ENCODE assay signal across 7 cellular contexts in genomic region chr16:66899945-66900688, GRCh38. TPM values are rescaled to one million over a fixed set of nuclear protein-coding genes. Genes with fewer than 3 reads are reported as not detected.
A peak's percentile ranks its signal among the peaks of the same experiment; 100 is the strongest.
DNase-seq lines count a peak whose midpoint lies in the region; TF ChIP-seq lines count a peak whose summit lies in the region.
"Had no signal": no experiment of that assay in that cellular context is flagged by ENCODE, and none has a peak within 500 bp of the region (broad histone marks: within the 10 kb centered on the region; RNA-seq: fewer than 3 reads in every experiment).

No MANE protein-coding gene starts in this region.

- H3K4me1 Mint-ChIP-seq in glutamatergic neuron (ENCODE audit: low read depth, unreplicated experiment) (peaks cover 34% of the 10 kb centered on the region), type B pancreatic cell (ENCODE audit: unreplicated experiment) (peaks cover 22% of the 10 kb centered on the region)

- H2AFZ ChIP-seq in MM.1S (ENCODE audit: low read length): no peak overlapping the region

- DNase-seq in A172 (ENCODE audit: low spot score) (peak; percentile 75), NCI-H226 (peak; percentile 90), glutamatergic neuron (peak; percentile 86), type B pancreatic cell (ENCODE audit: extremely low spot score, unreplicated experiment) (no peak), foreskin melanocyte (no peak), MM.1S (no peak)
- DNase-seq: activated naive CD8-positive, alpha-beta T cell treated with anti-CD3 and anti-CD28 coated beads, Interleukin-2, amount 10 ng/mL, durations not matched to agents 7 days and 5 days had no signal

- no peaks in the 10 kb centered on the region for H3K9me3 ChIP-seq in MM.1S (replicated peaks; ENCODE audit: insufficient read depth, low read length)

- H3K36me3 ChIP-seq in MM.1S (replicated peaks; ENCODE audit: insufficient read depth, low read length): no peaks in the 10 kb centered on the region

- H4K20me1 ChIP-seq in MM.1S (ENCODE audit: insufficient read depth, low read length): no peaks in the 10 kb centered on the region

- peaks cover 6% of the 10 kb centered on the region for H3K9me3 Mint-ChIP-seq in glutamatergic neuron (ENCODE audit: unreplicated experiment)
- H3K9me3 Mint-ChIP-seq in type B pancreatic cell: no peaks in the 10 kb centered on the region
- H3K9me3 Mint-ChIP-seq: activated naive CD8-positive, alpha-beta T cell treated with anti-CD3 and anti-CD28 coated beads, Interleukin-2, amount 10 ng/mL, durations not matched to agents 7 days and 5 days had no signal

- no peaks in the 10 kb centered on the region; the same call in 1 of the 2 replicates for H3K4me1 ChIP-seq in MM.1S (ENCODE audit: low read length)

- no peaks in the 10 kb centered on the region for H3F3A ChIP-seq in MM.1S (ENCODE audit: insufficient read depth, low read length)

- peak overlapping the region; percentile 90 for H3K27ac Mint-ChIP-seq in glutamatergic neuron (ENCODE audit: unreplicated experiment)
- peak overlapping the region; percentile 46 for H3K27ac Mint-ChIP-seq in type B pancreatic cell
- H3K27ac Mint-ChIP-seq: activated naive CD8-positive, alpha-beta T cell treated with anti-CD3 and anti-CD28 coated beads, Interleukin-2, amount 10 ng/mL, durations not matched to agents 7 days and 5 days had no signal

- H3K27ac ChIP-seq in MM.1S (ENCODE audit: low read length): no peak overlapping the region

- H3K27me3 ChIP-seq in MM.1S (replicated peaks; ENCODE audit: insufficient read depth, low read length): no peaks in the 10 kb centered on the region

- no peaks in the 10 kb centered on the region for H3K9me2 ChIP-seq in MM.1S (replicated peaks; ENCODE audit: insufficient read depth, low read length)

- H3K36me3 Mint-ChIP-seq in glutamatergic neuron (ENCODE audit: unreplicated experiment) (no peaks in the 10 kb centered on the region), type B pancreatic cell (no peaks in the 10 kb centered on the region)
- H3K36me3 Mint-ChIP-seq: activated naive CD8-positive, alpha-beta T cell treated with anti-CD3 and anti-CD28 coated beads, Interleukin-2, amount 10 ng/mL, durations not matched to agents 7 days and 5 days had no signal

- H3K4me2 ChIP-seq in MM.1S (ENCODE audit: low read depth, low read length): no peak overlapping the region

- TF ChIP-seq CTCF in glutamatergic neuron (IDR thresholded peaks at IDR 0.05; ENCODE audit: partially characterized antibody, unreplicated experiment): no peak
- TF ChIP-seq CTCF in type B pancreatic cell (conservative IDR thresholded peaks at IDR 0.05): no peak
- TF ChIP-seq CTCF in MM.1S (IDR thresholded peaks at IDR 0.05; ENCODE audit: low read length): no peak

- H3K9ac ChIP-seq in MM.1S (ENCODE audit: low read length): no peak overlapping the region

- peak overlapping the region; percentile 69 for H3K4me3 Mint-ChIP-seq in glutamatergic neuron (ENCODE audit: unreplicated experiment)
- H3K4me3 Mint-ChIP-seq in type B pancreatic cell: peak overlapping the region; percentile 13
- H3K4me3 Mint-ChIP-seq: activated naive CD8-positive, alpha-beta T cell treated with anti-CD3 and anti-CD28 coated beads, Interleukin-2, amount 10 ng/mL, durations not matched to agents 7 days and 5 days had no signal

- H3K27me3 Mint-ChIP-seq in glutamatergic neuron (ENCODE audit: unreplicated experiment) (peaks cover 13% of the 10 kb centered on the region), type B pancreatic cell (no peaks in the 10 kb centered on the region)

- no peaks in the 10 kb centered on the region for H3K79me2 ChIP-seq in MM.1S (ENCODE audit: low read length)

- H3K4me3 ChIP-seq in MM.1S (ENCODE audit: low read length): no peak overlapping the region

RNA-seq across cellular contexts. Expression of gene CDH16, which starts 18.6 kb away (rescaled TPM):
- total RNA-seq in A172 (2014; rRNA removed; shearing (Covaris generic)): not detected in 2 replicates
- total RNA-seq in glutamatergic neuron (ENCODE audit: unreplicated experiment): not detected
- total RNA-seq in type B pancreatic cell (ENCODE audit: low replicate concordance): 0.55 and 1.7 TPM in 2 replicates
- total RNA-seq: activated naive CD8-positive, alpha-beta T cell treated with anti-CD3 and anti-CD28 coated beads, Interleukin-2, amount 10 ng/mL, durations not matched to agents 7 days and 5 days had no signal

RNA-seq across cellular contexts. Expression of gene PDP2, which starts 19.8 kb away (rescaled TPM):
- total RNA-seq in A172 (2014; rRNA removed; shearing (Covaris generic)): 11.8 and 16.7 TPM in 2 replicates
- total RNA-seq in glutamatergic neuron (ENCODE audit: unreplicated experiment): 18.3 TPM
- total RNA-seq in type B pancreatic cell (ENCODE audit: low replicate concordance): 16.1 and 18.5 TPM in 2 replicates

RNA-seq across cellular contexts. Expression of gene RRAD, which starts 25.2 kb away (rescaled TPM):
- total RNA-seq in A172 (2014; rRNA removed; shearing (Covaris generic)): 1.0 and 2.8 TPM in 2 replicates
- 1.1 TPM for total RNA-seq in glutamatergic neuron (ENCODE audit: unreplicated experiment)
- total RNA-seq in type B pancreatic cell (ENCODE audit: low replicate concordance): 1.3 and 2.5 TPM in 2 replicates

RNA-seq across cellular contexts. Expression of gene CIAO2B, which starts 34.1 kb away (rescaled TPM):
- total RNA-seq in A172 (2014; rRNA removed; shearing (Covaris generic)): 150 and 174 TPM in 2 replicates
- 89.4 TPM for total RNA-seq in glutamatergic neuron (ENCODE audit: unreplicated experiment)
- 71.3 and 74.2 TPM in 2 replicates for total RNA-seq in type B pancreatic cell (ENCODE audit: low replicate concordance)

RNA-seq across cellular contexts. Expression of gene CES2, which starts 35.2 kb away (rescaled TPM):
- 19.7 TPM in 2 replicates for total RNA-seq in A172 (2014; rRNA removed; shearing (Covaris generic))
- 38.6 TPM for total RNA-seq in glutamatergic neuron (ENCODE audit: unreplicated experiment)
- total RNA-seq in type B pancreatic cell (ENCODE audit: low replicate concordance): 44.9 and 54.1 TPM in 2 replicates

Comparison
In these comparisons a context has a peak if more than half of its experiments do, and no peak if none do; other contexts are left out.
1. DNase-seq: peak in A172 (single experiment), NCI-H226 (single experiment) and glutamatergic neuron (single experiment); none in type B pancreatic cell (single experiment), foreskin melanocyte (single experiment) and MM.1S (single experiment).